Comparison of ENCODE assay signal across 8 cellular contexts in the genomic region with DNA sequence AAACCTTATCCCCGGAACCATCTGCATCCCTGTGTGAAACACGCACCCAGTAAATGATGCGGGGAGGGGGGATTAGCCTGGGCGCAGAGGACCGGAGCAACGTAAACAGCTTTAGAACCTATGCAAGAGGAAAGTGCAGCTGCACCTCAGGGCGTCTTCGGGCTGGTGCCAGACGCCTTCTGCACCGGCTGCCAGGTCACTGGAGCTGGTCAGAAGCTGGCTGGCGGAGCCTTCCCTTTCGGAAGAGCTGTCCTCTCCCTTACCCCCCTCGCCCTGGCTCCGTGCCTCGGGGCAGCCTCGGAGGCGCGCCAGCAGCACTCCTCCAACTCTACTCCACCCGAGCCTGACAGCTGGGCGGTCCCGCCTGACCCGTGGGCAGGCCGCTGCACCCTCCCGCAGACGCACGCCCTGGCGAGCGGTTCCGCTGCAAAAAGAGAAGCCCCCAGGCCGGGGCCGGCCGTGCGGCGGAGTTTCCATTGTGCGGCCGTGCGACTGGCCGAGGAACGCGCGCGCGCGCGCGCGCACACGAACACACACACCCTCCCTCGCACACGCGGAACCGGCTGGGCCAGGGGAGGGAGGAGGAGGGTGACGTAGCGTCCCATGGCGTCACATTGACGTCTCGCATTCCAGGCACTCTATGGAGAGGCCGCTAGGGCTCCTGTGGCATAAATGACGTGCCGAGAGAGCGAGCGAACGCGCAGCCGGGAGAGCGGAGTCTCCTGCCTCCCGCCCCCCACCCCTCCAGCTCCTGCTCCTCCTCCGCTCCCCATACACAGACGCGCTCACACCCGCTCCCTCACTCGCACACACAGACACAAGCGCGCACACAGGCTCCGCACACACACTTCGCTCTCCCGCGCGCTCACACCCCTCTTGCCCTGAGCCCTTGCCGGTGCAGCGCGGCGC. TPM values are rescaled to one million over a fixed set of nuclear protein-coding genes. Genes with fewer than 3 reads are reported as not detected.
DNase-seq lines count a peak whose midpoint lies in the region; ATAC-seq and TF ChIP-seq lines count a peak whose summit lies in the region.

TSS of gene NR4A3 (plus strand) at position 699 of the 909 bp plus-strand sequence. CDS start 6,158 bp downstream, outside the sequence.

- H3K27ac Mint-ChIP-seq in nephron: peak within 1 kb of the TSS; percentile 82 to 95 (median 84)

- DNase-seq in Daoy (ENCODE audit: low read depth): peak; percentile 97
- DNase-seq in GOT3 (lab: John Stamatoyannopoulos, UW): peak; percentile 51
- peak; percentile 90 for DNase-seq in LoVo (ENCODE audit: low spot score)
- peak; percentile 88 for DNase-seq in RWPE2 (ENCODE audit: low spot score)
- peak; percentile 78 for DNase-seq in activated T-helper 9 cell treated with anti-CD3 and anti-CD28 coated beads, Interleukin-2, amount 50 U/mL, for 16 hours (ENCODE audit: low read depth)
- DNase-seq in fibroblast of pulmonary artery (ENCODE audit: low read depth): peak; percentile 99
- peak; percentile 92 for DNase-seq in stimulated activated naive CD8-positive, alpha-beta T cell treated with anti-CD3 and anti-CD28 coated beads, Interleukin-15, Interleukin-2, amounts not matched to agents 100 U/mL and 50 U/mL, for 24 hours

- H3K4me3 ChIP-seq in RWPE2 (ENCODE audit: severe bottlenecking) (peak within 1 kb of the TSS; percentile 77), fibroblast of pulmonary artery (replicated peaks; ENCODE audit: low read depth, low read length) (peak within 1 kb of the TSS; percentile 78)

- peaks cover 32% of the 10 kb centered on the region for H3K4me1 Mint-ChIP-seq in nephron

- peak within 1 kb of the TSS; percentile 85 to 89 (median 87) for H3K4me3 Mint-ChIP-seq in nephron

- no peaks in the 10 kb centered on the region for H3K36me3 ChIP-seq in RWPE2 (ENCODE audit: low read depth)

- H3K4me1 ChIP-seq in RWPE2 (ENCODE audit: insufficient read depth, poor library complexity, severe bottlenecking): no peaks in the 10 kb centered on the region

- H3K27me3 Mint-ChIP-seq in nephron (ENCODE audit: low read depth): peaks cover 53% of the 10 kb centered on the region

- TF ChIP-seq CTCF in RWPE2 (IDR thresholded peaks at IDR 0.05; ENCODE audit: poor library complexity, severe bottlenecking) (no peak), fibroblast of pulmonary artery (IDR thresholded peaks at IDR 0.05; ENCODE audit: low read length, missing control alignments) (peak; percentile 4), nephron (IDR thresholded peaks at IDR 0.05; ENCODE audit: unreplicated experiment in 3 of 3) (peak in 1 of 3 experiments; percentile 36)

- no peaks in the 10 kb centered on the region for H3K36me3 Mint-ChIP-seq in nephron (ENCODE audit: low read depth)

- H3K9me3 ChIP-seq in RWPE2 (ENCODE audit: severe bottlenecking): no peaks in the 10 kb centered on the region

- H3K9me3 Mint-ChIP-seq in nephron: no peaks in the 10 kb centered on the region

- peaks cover 28% of the 10 kb centered on the region for H3K27me3 ChIP-seq in RWPE2 (ENCODE audit: insufficient read depth, poor library complexity, severe bottlenecking)

- peak within 1 kb of the TSS; percentile 55 for H3K27ac ChIP-seq in RWPE2 (ENCODE audit: poor library complexity, severe bottlenecking)

- peak; percentile 63 for ATAC-seq in RWPE2 (ENCODE audit: low read depth)
- peak; percentile 33 for ATAC-seq in stimulated activated naive CD8-positive, alpha-beta T cell treated with anti-CD3 and anti-CD28 coated beads, Interleukin-15, Interleukin-2, amounts not matched to agents 100 U/mL and 50 U/mL, for 24 hours

RNA-seq across cellular contexts. Expression of gene NR4A3, which starts in this region (rescaled TPM):
- total RNA-seq in Daoy (2014; rRNA removed; shearing (Covaris generic)): 0.17 and 0.24 TPM in 2 replicates

Comparison
In these comparisons a context has a peak if more than half of its experiments do, and no peak if none do; other contexts are left out.
1. Peak in every context shown above with its lines: DNase-seq, ATAC-seq, H3K4me3 ChIP-seq and H3K27ac ChIP-seq.
2. Peak in DNase-seq in Daoy; RNA of the gene not detected or under 1 TPM.